In the genomic region with DNA sequence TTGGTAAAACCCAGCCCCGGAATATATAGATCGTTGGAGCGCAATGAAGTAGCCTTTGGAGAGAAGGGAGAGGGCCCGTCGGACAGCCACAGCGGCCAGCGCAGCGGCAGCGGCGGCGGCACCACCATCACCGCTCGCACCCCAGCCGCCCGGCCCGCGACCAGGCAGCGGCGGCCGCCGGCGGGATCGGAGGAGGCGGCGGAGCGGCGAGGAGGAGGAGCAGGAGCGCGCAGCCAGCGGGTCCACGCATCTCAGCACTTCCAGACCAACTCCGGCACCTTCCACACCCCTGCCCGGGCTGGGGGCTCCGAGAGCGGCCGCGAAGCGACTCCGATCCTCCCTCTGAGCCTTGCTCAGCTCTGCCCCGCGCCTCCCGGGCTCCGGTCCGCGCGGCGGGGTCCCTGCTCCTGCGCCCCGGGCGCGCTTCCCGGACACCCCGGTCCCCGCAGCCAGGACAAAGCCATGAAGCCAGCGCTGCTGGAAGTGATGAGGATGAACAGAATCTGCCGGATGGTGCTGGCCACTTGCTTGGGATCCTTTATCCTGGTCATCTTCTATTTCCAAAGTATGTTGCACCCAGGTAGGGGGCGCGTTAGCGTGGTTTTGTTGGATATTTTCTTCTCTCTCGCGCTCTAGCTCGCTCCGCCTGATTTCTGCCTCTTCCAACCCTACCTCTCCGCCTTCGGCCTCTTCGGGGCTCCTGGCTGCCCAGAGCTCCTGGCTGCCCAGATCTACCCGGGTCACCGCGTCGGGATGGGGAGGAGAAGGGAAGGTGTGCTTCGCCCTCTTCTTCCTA, we compare ENCODE assay signal across 1 cellular context.
TF ChIP-seq lines count a peak whose summit lies in the region.

No MANE protein-coding gene starts in this region.

TF ChIP-seq in K562, 482 proteins besides CTCF, POLR2A, EP300 and RAD21 (continues in another document):
- TF ChIP-seq, protein P1, sequence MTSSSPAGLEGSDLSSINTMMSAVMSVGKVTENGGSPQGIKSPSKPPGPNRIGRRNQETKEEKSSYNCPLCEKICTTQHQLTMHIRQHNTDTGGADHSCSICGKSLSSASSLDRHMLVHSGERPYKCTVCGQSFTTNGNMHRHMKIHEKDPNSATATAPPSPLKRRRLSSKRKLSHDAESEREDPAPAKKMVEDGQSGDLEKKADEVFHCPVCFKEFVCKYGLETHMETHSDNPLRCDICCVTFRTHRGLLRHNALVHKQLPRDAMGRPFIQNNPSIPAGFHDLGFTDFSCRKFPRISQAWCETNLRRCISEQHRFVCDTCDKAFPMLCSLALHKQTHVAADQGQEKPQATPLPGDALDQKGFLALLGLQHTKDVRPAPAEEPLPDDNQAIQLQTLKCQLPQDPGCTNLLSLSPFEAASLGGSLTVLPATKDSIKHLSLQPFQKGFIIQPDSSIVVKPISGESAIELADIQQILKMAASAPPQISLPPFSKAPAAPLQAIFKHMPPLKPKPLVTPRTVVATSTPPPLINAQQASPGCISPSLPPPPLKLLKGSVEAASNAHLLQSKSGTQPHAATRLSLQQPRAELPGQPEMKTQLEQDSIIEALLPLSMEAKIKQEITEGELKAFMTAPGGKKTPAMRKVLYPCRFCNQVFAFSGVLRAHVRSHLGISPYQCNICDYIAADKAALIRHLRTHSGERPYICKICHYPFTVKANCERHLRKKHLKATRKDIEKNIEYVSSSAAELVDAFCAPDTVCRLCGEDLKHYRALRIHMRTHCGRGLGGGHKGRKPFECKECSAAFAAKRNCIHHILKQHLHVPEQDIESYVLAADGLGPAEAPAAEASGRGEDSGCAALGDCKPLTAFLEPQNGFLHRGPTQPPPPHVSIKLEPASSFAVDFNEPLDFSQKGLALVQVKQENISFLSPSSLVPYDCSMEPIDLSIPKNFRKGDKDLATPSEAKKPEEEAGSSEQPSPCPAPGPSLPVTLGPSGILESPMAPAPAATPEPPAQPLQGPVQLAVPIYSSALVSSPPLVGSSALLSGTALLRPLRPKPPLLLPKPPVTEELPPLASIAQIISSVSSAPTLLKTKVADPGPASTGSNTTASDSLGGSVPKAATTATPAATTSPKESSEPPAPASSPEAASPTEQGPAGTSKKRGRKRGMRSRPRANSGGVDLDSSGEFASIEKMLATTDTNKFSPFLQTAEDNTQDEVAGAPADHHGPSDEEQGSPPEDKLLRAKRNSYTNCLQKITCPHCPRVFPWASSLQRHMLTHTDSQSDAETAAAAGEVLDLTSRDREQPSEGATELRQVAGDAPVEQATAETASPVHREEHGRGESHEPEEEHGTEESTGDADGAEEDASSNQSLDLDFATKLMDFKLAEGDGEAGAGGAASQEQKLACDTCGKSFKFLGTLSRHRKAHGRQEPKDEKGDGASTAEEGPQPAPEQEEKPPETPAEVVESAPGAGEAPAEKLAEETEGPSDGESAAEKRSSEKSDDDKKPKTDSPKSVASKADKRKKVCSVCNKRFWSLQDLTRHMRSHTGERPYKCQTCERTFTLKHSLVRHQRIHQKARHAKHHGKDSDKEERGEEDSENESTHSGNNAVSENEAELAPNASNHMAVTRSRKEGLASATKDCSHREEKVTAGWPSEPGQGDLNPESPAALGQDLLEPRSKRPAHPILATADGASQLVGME (CRISPR knock-in tag; IDR thresholded peaks at IDR 0.05), result no peak
- TF ChIP-seq ESRRB (CRISPR knock-in tag; IDR thresholded peaks at IDR 0.05; ENCODE audit: borderline replicate concordance), result no peak
- TF ChIP-seq SRSF7 (optimal IDR thresholded peaks at IDR 0.05; ENCODE audit: low read depth, low read length), result no peak
- peak in 1 of 2 experiments; percentile 44; a peak in 1 of 4 replicates for TF ChIP-seq SIN3A (IDR thresholded peaks at IDR 0.05; ENCODE audit: borderline replicate concordance in 2 of 2, control insufficient read depth in 1 of 2, low read depth in 2 of 2, low read length in 2 of 2)
- no peak for TF ChIP-seq NR2F6 (CRISPR knock-in tag; IDR thresholded peaks at IDR 0.05)
- TF ChIP-seq MIER1 (IDR thresholded peaks at IDR 0.05; ENCODE audit: low read depth), result peak; percentile 60; the same call in 1 of the 2 replicates
- TF ChIP-seq, protein P2, sequence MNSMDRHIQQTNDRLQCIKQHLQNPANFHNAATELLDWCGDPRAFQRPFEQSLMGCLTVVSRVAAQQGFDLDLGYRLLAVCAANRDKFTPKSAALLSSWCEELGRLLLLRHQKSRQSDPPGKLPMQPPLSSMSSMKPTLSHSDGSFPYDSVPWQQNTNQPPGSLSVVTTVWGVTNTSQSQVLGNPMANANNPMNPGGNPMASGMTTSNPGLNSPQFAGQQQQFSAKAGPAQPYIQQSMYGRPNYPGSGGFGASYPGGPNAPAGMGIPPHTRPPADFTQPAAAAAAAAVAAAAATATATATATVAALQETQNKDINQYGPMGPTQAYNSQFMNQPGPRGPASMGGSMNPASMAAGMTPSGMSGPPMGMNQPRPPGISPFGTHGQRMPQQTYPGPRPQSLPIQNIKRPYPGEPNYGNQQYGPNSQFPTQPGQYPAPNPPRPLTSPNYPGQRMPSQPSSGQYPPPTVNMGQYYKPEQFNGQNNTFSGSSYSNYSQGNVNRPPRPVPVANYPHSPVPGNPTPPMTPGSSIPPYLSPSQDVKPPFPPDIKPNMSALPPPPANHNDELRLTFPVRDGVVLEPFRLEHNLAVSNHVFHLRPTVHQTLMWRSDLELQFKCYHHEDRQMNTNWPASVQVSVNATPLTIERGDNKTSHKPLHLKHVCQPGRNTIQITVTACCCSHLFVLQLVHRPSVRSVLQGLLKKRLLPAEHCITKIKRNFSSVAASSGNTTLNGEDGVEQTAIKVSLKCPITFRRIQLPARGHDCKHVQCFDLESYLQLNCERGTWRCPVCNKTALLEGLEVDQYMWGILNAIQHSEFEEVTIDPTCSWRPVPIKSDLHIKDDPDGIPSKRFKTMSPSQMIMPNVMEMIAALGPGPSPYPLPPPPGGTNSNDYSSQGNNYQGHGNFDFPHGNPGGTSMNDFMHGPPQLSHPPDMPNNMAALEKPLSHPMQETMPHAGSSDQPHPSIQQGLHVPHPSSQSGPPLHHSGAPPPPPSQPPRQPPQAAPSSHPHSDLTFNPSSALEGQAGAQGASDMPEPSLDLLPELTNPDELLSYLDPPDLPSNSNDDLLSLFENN (IDR thresholded peaks at IDR 0.05; ENCODE audit: low read depth in 2 of 2, low read length in 2 of 2), result 0 out of 4 replicates have a peak, but pooled peaks of 1 of the 2 experiments have one; percentile 5
- no peak for TF ChIP-seq PRMT5 (CRISPR knock-in tag; IDR thresholded peaks at IDR 0.05)
- no peak for TF ChIP-seq RFX5 (IDR thresholded peaks at IDR 0.05; ENCODE audit: low read depth, low read length)
- TF ChIP-seq RBM34 (IDR thresholded peaks at IDR 0.05; ENCODE audit: borderline replicate concordance, insufficient read depth, low read length), result no peak
- TF ChIP-seq, protein P3, sequence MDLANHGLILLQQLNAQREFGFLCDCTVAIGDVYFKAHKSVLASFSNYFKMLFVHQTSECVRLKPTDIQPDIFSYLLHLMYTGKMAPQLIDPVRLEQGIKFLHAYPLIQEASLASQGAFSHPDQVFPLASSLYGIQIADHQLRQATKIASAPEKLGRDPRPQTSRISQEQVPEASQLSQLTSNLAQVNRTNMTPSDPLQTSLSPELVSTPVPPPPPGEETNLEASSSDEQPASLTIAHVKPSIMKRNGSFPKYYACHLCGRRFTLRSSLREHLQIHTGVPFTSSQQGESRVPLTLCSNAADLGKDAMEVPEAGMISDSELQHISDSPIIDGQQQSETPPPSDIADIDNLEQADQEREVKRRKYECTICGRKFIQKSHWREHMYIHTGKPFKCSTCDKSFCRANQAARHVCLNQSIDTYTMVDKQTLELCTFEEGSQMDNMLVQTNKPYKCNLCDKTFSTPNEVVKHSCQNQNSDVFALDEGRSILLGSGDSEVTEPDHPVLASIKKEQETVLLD (IDR thresholded peaks at IDR 0.05), result peak; percentile 66; the same call in 1 of the 2 replicates
- TF ChIP-seq NBN (IDR thresholded peaks at IDR 0.05; ENCODE audit: low read depth), result 0 out of 2 replicates have a peak, but pooled peaks have one; percentile 69
- 0 out of 2 replicates have a peak, but pooled peaks have one; percentile 56 for TF ChIP-seq NFRKB (IDR thresholded peaks at IDR 0.05; ENCODE audit: low read depth)
- TF ChIP-seq CCNT2 (IDR thresholded peaks at IDR 0.05; ENCODE audit: borderline replicate concordance, extremely low read depth, insufficient read length, low read depth, low read length), result peak; percentile 8
- TF ChIP-seq, protein P4, sequence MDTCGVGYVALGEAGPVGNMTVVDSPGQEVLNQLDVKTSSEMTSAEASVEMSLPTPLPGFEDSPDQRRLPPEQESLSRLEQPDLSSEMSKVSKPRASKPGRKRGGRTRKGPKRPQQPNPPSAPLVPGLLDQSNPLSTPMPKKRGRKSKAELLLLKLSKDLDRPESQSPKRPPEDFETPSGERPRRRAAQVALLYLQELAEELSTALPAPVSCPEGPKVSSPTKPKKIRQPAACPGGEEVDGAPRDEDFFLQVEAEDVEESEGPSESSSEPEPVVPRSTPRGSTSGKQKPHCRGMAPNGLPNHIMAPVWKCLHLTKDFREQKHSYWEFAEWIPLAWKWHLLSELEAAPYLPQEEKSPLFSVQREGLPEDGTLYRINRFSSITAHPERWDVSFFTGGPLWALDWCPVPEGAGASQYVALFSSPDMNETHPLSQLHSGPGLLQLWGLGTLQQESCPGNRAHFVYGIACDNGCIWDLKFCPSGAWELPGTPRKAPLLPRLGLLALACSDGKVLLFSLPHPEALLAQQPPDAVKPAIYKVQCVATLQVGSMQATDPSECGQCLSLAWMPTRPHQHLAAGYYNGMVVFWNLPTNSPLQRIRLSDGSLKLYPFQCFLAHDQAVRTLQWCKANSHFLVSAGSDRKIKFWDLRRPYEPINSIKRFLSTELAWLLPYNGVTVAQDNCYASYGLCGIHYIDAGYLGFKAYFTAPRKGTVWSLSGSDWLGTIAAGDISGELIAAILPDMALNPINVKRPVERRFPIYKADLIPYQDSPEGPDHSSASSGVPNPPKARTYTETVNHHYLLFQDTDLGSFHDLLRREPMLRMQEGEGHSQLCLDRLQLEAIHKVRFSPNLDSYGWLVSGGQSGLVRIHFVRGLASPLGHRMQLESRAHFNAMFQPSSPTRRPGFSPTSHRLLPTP (IDR thresholded peaks at IDR 0.05; ENCODE audit: borderline replicate concordance, extremely low read depth, insufficient read length), result no peak
- TF ChIP-seq POLR2H (tag; IDR thresholded peaks at IDR 0.05; ENCODE audit: low read depth), result peak; percentile 73
- TF ChIP-seq, protein P5, sequence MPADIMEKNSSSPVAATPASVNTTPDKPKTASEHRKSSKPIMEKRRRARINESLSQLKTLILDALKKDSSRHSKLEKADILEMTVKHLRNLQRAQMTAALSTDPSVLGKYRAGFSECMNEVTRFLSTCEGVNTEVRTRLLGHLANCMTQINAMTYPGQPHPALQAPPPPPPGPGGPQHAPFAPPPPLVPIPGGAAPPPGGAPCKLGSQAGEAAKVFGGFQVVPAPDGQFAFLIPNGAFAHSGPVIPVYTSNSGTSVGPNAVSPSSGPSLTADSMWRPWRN (IDR thresholded peaks at IDR 0.05; ENCODE audit: low read depth), result 0 out of 2 replicates have a peak, but pooled peaks have one; percentile 17
- TF ChIP-seq, protein P6, sequence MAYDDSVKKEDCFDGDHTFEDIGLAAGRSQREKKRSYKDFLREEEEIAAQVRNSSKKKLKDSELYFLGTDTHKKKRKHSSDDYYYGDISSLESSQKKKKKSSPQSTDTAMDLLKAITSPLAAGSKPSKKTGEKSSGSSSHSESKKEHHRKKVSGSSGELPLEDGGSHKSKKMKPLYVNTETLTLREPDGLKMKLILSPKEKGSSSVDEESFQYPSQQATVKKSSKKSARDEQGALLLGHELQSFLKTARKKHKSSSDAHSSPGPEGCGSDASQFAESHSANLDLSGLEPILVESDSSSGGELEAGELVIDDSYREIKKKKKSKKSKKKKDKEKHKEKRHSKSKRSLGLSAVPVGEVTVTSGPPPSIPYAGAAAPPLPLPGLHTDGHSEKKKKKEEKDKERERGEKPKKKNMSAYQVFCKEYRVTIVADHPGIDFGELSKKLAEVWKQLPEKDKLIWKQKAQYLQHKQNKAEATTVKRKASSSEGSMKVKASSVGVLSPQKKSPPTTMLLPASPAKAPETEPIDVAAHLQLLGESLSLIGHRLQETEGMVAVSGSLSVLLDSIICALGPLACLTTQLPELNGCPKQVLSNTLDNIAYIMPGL (CRISPR knock-in tag; IDR thresholded peaks at IDR 0.05), result 0 out of 2 replicates have a peak, but pooled peaks have one; percentile 46
- TF ChIP-seq RCOR1 (IDR thresholded peaks at IDR 0.05; ENCODE audit: borderline replicate concordance in 1 of 2, low read depth in 2 of 2, low read length in 2 of 2), result peak; percentile 37 to 77; a peak in 3 of 4 replicates
- TF ChIP-seq SMAD2 (IDR thresholded peaks at IDR 0.05; ENCODE audit: low read depth, low read length), result no peak
- no peak for TF ChIP-seq PPARD (CRISPR knock-in tag; IDR thresholded peaks at IDR 0.05)
- no peak for TF ChIP-seq HMG20B (CRISPR knock-in tag; IDR thresholded peaks at IDR 0.05)
- TF ChIP-seq, protein P7, sequence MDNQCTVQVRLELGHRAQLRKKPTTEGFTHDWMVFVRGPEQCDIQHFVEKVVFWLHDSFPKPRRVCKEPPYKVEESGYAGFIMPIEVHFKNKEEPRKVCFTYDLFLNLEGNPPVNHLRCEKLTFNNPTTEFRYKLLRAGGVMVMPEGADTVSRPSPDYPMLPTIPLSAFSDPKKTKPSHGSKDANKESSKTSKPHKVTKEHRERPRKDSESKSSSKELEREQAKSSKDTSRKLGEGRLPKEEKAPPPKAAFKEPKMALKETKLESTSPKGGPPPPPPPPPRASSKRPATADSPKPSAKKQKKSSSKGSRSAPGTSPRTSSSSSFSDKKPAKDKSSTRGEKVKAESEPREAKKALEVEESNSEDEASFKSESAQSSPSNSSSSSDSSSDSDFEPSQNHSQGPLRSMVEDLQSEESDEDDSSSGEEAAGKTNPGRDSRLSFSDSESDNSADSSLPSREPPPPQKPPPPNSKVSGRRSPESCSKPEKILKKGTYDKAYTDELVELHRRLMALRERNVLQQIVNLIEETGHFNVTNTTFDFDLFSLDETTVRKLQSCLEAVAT (IDR thresholded peaks at IDR 0.05), result peak; percentile 51 to 78; a peak in 3 of 4 replicates
- TF ChIP-seq, protein P8, sequence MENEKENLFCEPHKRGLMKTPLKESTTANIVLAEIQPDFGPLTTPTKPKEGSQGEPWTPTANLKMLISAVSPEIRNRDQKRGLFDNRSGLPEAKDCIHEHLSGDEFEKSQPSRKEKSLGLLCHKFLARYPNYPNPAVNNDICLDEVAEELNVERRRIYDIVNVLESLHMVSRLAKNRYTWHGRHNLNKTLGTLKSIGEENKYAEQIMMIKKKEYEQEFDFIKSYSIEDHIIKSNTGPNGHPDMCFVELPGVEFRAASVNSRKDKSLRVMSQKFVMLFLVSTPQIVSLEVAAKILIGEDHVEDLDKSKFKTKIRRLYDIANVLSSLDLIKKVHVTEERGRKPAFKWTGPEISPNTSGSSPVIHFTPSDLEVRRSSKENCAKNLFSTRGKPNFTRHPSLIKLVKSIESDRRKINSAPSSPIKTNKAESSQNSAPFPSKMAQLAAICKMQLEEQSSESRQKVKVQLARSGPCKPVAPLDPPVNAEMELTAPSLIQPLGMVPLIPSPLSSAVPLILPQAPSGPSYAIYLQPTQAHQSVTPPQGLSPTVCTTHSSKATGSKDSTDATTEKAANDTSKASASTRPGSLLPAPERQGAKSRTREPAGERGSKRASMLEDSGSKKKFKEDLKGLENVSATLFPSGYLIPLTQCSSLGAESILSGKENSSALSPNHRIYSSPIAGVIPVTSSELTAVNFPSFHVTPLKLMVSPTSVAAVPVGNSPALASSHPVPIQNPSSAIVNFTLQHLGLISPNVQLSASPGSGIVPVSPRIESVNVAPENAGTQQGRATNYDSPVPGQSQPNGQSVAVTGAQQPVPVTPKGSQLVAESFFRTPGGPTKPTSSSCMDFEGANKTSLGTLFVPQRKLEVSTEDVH (IDR thresholded peaks at IDR 0.05; ENCODE audit: low read depth, partially characterized antibody), result peak; percentile 34
- TF ChIP-seq, protein P9, sequence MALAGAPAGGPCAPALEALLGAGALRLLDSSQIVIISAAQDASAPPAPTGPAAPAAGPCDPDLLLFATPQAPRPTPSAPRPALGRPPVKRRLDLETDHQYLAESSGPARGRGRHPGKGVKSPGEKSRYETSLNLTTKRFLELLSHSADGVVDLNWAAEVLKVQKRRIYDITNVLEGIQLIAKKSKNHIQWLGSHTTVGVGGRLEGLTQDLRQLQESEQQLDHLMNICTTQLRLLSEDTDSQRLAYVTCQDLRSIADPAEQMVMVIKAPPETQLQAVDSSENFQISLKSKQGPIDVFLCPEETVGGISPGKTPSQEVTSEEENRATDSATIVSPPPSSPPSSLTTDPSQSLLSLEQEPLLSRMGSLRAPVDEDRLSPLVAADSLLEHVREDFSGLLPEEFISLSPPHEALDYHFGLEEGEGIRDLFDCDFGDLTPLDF (CRISPR knock-in tag; IDR thresholded peaks at IDR 0.05), result no peak
